Comparison of ENCODE assay signal across 13 cellular contexts in the genomic region with DNA sequence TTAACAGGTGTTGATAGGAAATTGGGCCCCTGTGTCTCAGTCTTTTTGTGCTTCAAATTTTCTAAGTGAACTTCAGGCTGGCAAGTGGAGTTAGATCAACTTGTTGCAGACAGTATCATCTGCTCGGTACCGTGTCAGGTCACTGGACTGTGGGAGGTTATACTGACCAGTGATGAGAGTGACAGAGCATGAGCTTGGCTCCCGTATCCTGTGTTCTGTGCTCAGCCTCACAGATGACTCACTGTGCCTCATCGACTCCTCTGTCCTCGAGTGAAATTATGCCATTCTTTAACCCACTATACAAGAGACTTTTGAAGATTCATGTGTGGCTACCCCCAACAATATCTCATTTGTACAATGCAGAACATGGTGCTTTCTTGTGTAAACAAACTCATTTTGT. TPM values are rescaled to one million over a fixed set of nuclear protein-coding genes. Genes with fewer than 3 reads are reported as not detected.
DNase-seq lines count a peak whose midpoint lies in the region; ATAC-seq and TF ChIP-seq lines count a peak whose summit lies in the region.
"Had no signal": no experiment of that assay in that cellular context is flagged by ENCODE, and none has a peak within 500 bp of the region (broad histone marks: within the 10 kb centered on the region; RNA-seq: fewer than 3 reads in every experiment).

No MANE protein-coding gene starts in this region.

- peaks cover 31 to 83% (median 62%) of the 10 kb centered on the region in 4 donors for H3K4me1 Mint-ChIP-seq in CD4-positive, CD25-positive, alpha-beta regulatory T cell
- H3K4me1 Mint-ChIP-seq in activated CD4-positive, alpha-beta memory T cell treated with anti-CD3 and anti-CD28 coated beads for 36 hours (ENCODE audit: low read depth) = peaks cover 58% of the 10 kb centered on the region

- WGBS in GM23248 (ENCODE audit: low coverage in 1 of 2, low lambda C conversion rate in 2 of 2, missing lambda C conversion rate in 2 of 2), 2 experiments = 26 to 29% methylated on average over 5 of the region's 5 CpGs

- peak overlapping the region; percentile 83 for H3K27ac ChIP-seq in CD4-positive, CD25-positive, alpha-beta regulatory T cell (ENCODE audit: insufficient read depth, low read length, poor library complexity, severe bottlenecking)
- H3K27ac ChIP-seq in GM23248 = no peak overlapping the region
- H3K27ac ChIP-seq in coronary artery = no peak overlapping the region
- H3K27ac ChIP-seq: BLaER1 treated with 17β-estradiol and CSF1 and Interleukin-3, amounts not matched to agents 10 nM and 100 nM; VCaP had no signal

- POLR2A ChIA-PET in activated CD4-positive, alpha-beta memory T cell treated with anti-CD3 and anti-CD28 coated beads for 36 hours (lab: Charles Lee) = interaction anchor here (1.2 to 16.5 kb wide), 5 partner anchors 8 to 69 kb away, joined by 4 to 219 read pairs (median 5); partner anchors contain the start of gene GRAP2

- H3K4me1 ChIP-seq in CD4-positive, CD25-positive, alpha-beta regulatory T cell (ENCODE audit: control insufficient read depth, insufficient read depth, low read length, poor library complexity, severe bottlenecking) = peaks cover 83% of the 10 kb centered on the region
- no peaks in the 10 kb centered on the region for H3K4me1 ChIP-seq in GM23248 (ENCODE audit: insufficient read depth)

- no peaks in the 10 kb centered on the region for H3K9me3 ChIP-seq in CD4-positive, CD25-positive, alpha-beta regulatory T cell (ENCODE audit: control insufficient read depth in 2 of 2, low read length in 2 of 2)
- no peaks in the 10 kb centered on the region for H3K9me3 ChIP-seq in GM23248 (ENCODE audit: low read depth)

- no peak overlapping the region for H3K4me2 ChIP-seq in GM23248 (ENCODE audit: unreplicated experiment)

- no peaks in the 10 kb centered on the region for H3K36me3 ChIP-seq in CD4-positive, CD25-positive, alpha-beta regulatory T cell (ENCODE audit: control insufficient read depth, insufficient read depth, low read length)
- no peaks in the 10 kb centered on the region for H3K36me3 ChIP-seq in GM23248 (ENCODE audit: low read depth)
- H3K36me3 ChIP-seq: BLaER1 treated with 17β-estradiol and CSF1 and Interleukin-3, amounts not matched to agents 10 nM and 100 nM had no signal

- H3K4me3 Mint-ChIP-seq in CD4-positive, CD25-positive, alpha-beta regulatory T cell = peak overlapping the region; percentile 91 to 99 (median 96)
- H3K4me3 Mint-ChIP-seq in activated CD4-positive, alpha-beta memory T cell treated with anti-CD3 and anti-CD28 coated beads for 36 hours = peak overlapping the region; percentile 83

- H3K4me3 ChIP-seq in CD4-positive, CD25-positive, alpha-beta regulatory T cell (ENCODE audit: low read depth, low read length) = peak overlapping the region; percentile 98
- H3K4me3 ChIP-seq in GM23248 = no peak overlapping the region
- no peak overlapping the region for H3K4me3 ChIP-seq in epithelial cell of proximal tubule (ENCODE audit: low read depth, low read length)
- H3K4me3 ChIP-seq in coronary artery = no peak overlapping the region
- H3K4me3 ChIP-seq: BLaER1 treated with 17β-estradiol and CSF1 and Interleukin-3, amounts not matched to agents 10 nM and 100 nM had no signal

- peaks cover 0 to 9% (median 0%) of the 10 kb centered on the region in 7 donors for H3K9me3 Mint-ChIP-seq in CD4-positive, CD25-positive, alpha-beta regulatory T cell
- no peaks in the 10 kb centered on the region for H3K9me3 Mint-ChIP-seq in activated CD4-positive, alpha-beta memory T cell treated with anti-CD3 and anti-CD28 coated beads for 36 hours

- H3K9me2 ChIP-seq in GM23248 (ENCODE audit: insufficient read depth) = no peaks in the 10 kb centered on the region

- peak; percentile 48 to 61 for ATAC-seq in CD4-positive, CD25-positive, alpha-beta regulatory T cell (ENCODE audit: low read depth in 2 of 2)
- ATAC-seq in GM21515 (IDR thresholded peaks at IDR 0.05; ENCODE audit: unreplicated experiment) (no peak), HG03139 (IDR thresholded peaks at IDR 0.05; ENCODE audit: unreplicated experiment) (no peak)

- in situ Hi-C loops in GM23248 (cut with MboI) = no loop called here

- H3F3A ChIP-seq in GM23248 (ENCODE audit: insufficient read depth) = no peaks in the 10 kb centered on the region

- no peak overlapping the region for H3K9ac ChIP-seq in GM23248
- H3K9ac ChIP-seq: BLaER1 treated with 17β-estradiol and CSF1 and Interleukin-3, amounts not matched to agents 10 nM and 100 nM had no signal

- H3K27me3 ChIP-seq in CD4-positive, CD25-positive, alpha-beta regulatory T cell (ENCODE audit: control insufficient read depth, insufficient read depth, low read length) = no peaks in the 10 kb centered on the region
- H3K27me3 ChIP-seq in GM23248 (replicated peaks; ENCODE audit: insufficient read depth) = peaks cover 18% of the 10 kb centered on the region
- H3K27me3 ChIP-seq: BLaER1 treated with 17β-estradiol and CSF1 and Interleukin-3, amounts not matched to agents 10 nM and 100 nM had no signal

- no peaks in the 10 kb centered on the region for H4K20me1 ChIP-seq in GM23248 (ENCODE audit: insufficient read depth)
- H4K20me1 ChIP-seq: BLaER1 treated with 17β-estradiol and CSF1 and Interleukin-3, amounts not matched to agents 10 nM and 100 nM had no signal

- H3K36me3 Mint-ChIP-seq in CD4-positive, CD25-positive, alpha-beta regulatory T cell = peaks cover 36% of the 10 kb centered on the region
- H3K36me3 Mint-ChIP-seq in activated CD4-positive, alpha-beta memory T cell treated with anti-CD3 and anti-CD28 coated beads for 36 hours = peaks cover 1% of the 10 kb centered on the region

- CTCF ChIA-PET in activated CD4-positive, alpha-beta memory T cell treated with anti-CD3 and anti-CD28 coated beads for 36 hours (lab: Charles Lee) = interaction anchor here (1.0 to 2.8 kb wide), 6 partner anchors 9 to 380 kb away, joined by 3 to 17 read pairs (median 6); no protein-coding TSS in a partner anchor

- intact Hi-C loops in activated CD4-positive, alpha-beta memory T cell treated with anti-CD3 and anti-CD28 coated beads for 36 hours (cut with micrococcal nuclease) = loop anchor here (10.0 kb wide), 1 partner anchor 594 kb away; the partner anchor contains the start of gene RPL3

- no peak overlapping the region for H2AFZ ChIP-seq in GM23248

- H3K79me2 ChIP-seq in GM23248 (ENCODE audit: insufficient read depth) = no peaks in the 10 kb centered on the region

- H3K27ac Mint-ChIP-seq in CD4-positive, CD25-positive, alpha-beta regulatory T cell = peak overlapping the region; percentile 91 to 97 (median 95)
- H3K27ac Mint-ChIP-seq in activated CD4-positive, alpha-beta memory T cell treated with anti-CD3 and anti-CD28 coated beads for 36 hours = peak overlapping the region; percentile 93

- H3K27me3 Mint-ChIP-seq in CD4-positive, CD25-positive, alpha-beta regulatory T cell = no peaks in the 10 kb centered on the region
- H3K27me3 Mint-ChIP-seq in activated CD4-positive, alpha-beta memory T cell treated with anti-CD3 and anti-CD28 coated beads for 36 hours = no peaks in the 10 kb centered on the region

- TF ChIP-seq CTCF in epithelial cell of proximal tubule (conservative IDR thresholded peaks at IDR 0.05; ENCODE audit: low read depth, low read length) (no peak), coronary artery (IDR thresholded peaks at IDR 0.05) (no peak)

- peak in 2 of 3 donors; percentile 18 to 60 for DNase-seq in CD4-positive, CD25-positive, alpha-beta regulatory T cell
- peak; percentile 45 for DNase-seq in GM23248
- DNase-seq in activated CD4-positive, alpha-beta memory T cell treated with anti-CD3 and anti-CD28 coated beads for 36 hours = peak; percentile 69
- peak; percentile 15 for DNase-seq in epithelial cell of proximal tubule (ENCODE audit: low read depth)
- no peak for DNase-seq in coronary artery (ENCODE audit: low spot score)
- DNase-seq in NCI-H2171 treated with DMSO at 0.1 percent for 48 hours (lab: John Stamatoyannopoulos, UW) = no peak
- DNase-seq: kidney, NCI-H1694 treated with DMSO at 0.1 percent for 48 hours, OCI-M1 had no signal

RNA-seq across cellular contexts. Expression of gene GRAP2, which starts 7.9 kb away (rescaled TPM):
- total RNA-seq in CD4-positive, CD25-positive, alpha-beta regulatory T cell = 160 TPM
- polyA plus RNA-seq in CD4-positive, CD25-positive, alpha-beta regulatory T cell = 10 to 100 TPM; 48.9 to 79.2 (median 52.2) TPM
- not detected in 2 replicates for total RNA-seq in GM23248 (2014; rRNA removed; shearing (Covaris generic))
- not detected in 2 replicates for polyA plus RNA-seq in GM23248 (2016; fragmentation: Nextera tagmentation; extraction: Ambion mirVana)
- 10 to 100 TPM; 37.7 to 38.1 TPM for total RNA-seq in activated CD4-positive, alpha-beta memory T cell treated with anti-CD3 and anti-CD28 coated beads for 36 hours
- 0.14 TPM in 1 of 2 replicates, not detected in the other for total RNA-seq in epithelial cell of proximal tubule

RNA-seq across cellular contexts. Expression of gene ENTHD1, which starts 15.2 kb away (rescaled TPM):
- not detected for total RNA-seq in CD4-positive, CD25-positive, alpha-beta regulatory T cell
- polyA plus RNA-seq in CD4-positive, CD25-positive, alpha-beta regulatory T cell = under 1 TPM; 0.13 to 0.32 (median 0.18) TPM
- not detected in 2 replicates for total RNA-seq in GM23248 (2014; rRNA removed; shearing (Covaris generic))
- polyA plus RNA-seq in GM23248 (2016; fragmentation: Nextera tagmentation; extraction: Ambion mirVana) = not detected in 2 replicates
- under 1 TPM; 0.41 to 0.95 TPM for total RNA-seq in activated CD4-positive, alpha-beta memory T cell treated with anti-CD3 and anti-CD28 coated beads for 36 hours
- total RNA-seq in epithelial cell of proximal tubule = not detected in 2 replicates
- total RNA-seq: kidney had no signal

RNA-seq across cellular contexts. Expression of gene TMA7B, which starts 51.5 kb away (rescaled TPM):
- total RNA-seq in CD4-positive, CD25-positive, alpha-beta regulatory T cell = 13.0 TPM
- 1 to 10 TPM in 3 of 4 donors, under 1 TPM in 1; 0.91 to 1.8 (median 1.5) TPM for polyA plus RNA-seq in CD4-positive, CD25-positive, alpha-beta regulatory T cell
- not detected in 2 replicates for total RNA-seq in GM23248 (2014; rRNA removed; shearing (Covaris generic))
- polyA plus RNA-seq in GM23248 (2016; fragmentation: Nextera tagmentation; extraction: Ambion mirVana) = not detected in 2 replicates
- 1 to 10 TPM in 1 of 2 experiments, under 1 TPM in 1; 0.86 to 1.1 TPM for total RNA-seq in activated CD4-positive, alpha-beta memory T cell treated with anti-CD3 and anti-CD28 coated beads for 36 hours
- total RNA-seq in epithelial cell of proximal tubule = not detected in 2 replicates

Comparison
In these comparisons a context has a peak if more than half of its experiments do, and no peak if none do; other contexts are left out.
1. ATAC-seq: peak in CD4-positive, CD25-positive, alpha-beta regulatory T cell (2 of 2); none in GM21515 (single experiment) and HG03139 (single experiment).
2. DNase-seq: peak in CD4-positive, CD25-positive, alpha-beta regulatory T cell (2 of 3), GM23248 (single experiment), activated CD4-positive, alpha-beta memory T cell treated with anti-CD3 and anti-CD28 coated beads for 36 hours (single experiment) and epithelial cell of proximal tubule (single experiment); none in coronary artery (single experiment) and NCI-H2171 treated with DMSO at 0.1 percent for 48 hours (single experiment).
3. RNA of gene GRAP2, which starts 7.9 kb away (total RNA-seq): 160 TPM in CD4-positive, CD25-positive, alpha-beta regulatory T cell (single experiment) and 37.7 to 38.1 TPM in activated CD4-positive, alpha-beta memory T cell treated with anti-CD3 and anti-CD28 coated beads for 36 hours; not detected in GM23248 and 0.14 TPM in epithelial cell of proximal tubule; every median in the first group is over 10 times any median in the second.